ENCODE assay signal across 13 cellular contexts in the genomic region with DNA sequence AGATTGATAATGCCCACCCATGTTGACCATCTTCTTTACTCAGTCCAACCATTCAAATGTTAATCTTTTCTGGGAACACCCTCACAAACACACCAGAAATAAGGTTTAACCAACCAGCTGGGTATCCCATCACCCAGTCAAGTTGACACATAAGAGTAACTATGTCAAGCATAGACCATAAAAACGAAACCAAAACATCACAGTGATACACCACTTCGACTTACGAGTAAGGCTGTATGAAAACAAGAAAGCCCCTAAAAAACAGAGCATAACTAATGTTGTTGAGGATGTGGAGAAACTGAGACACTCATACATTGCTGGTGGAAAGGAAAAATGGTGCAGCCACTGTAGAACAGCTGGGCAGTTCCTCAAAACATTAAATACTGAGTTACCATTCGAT. TPM values are rescaled to one million over a fixed set of nuclear protein-coding genes. Genes with fewer than 3 reads are reported as not detected.
DNase-seq lines count a peak whose midpoint lies in the region; ATAC-seq and TF ChIP-seq lines count a peak whose summit lies in the region.
"Had no signal": no experiment of that assay in that cellular context is flagged by ENCODE, and none has a peak within 500 bp of the region (broad histone marks: within the 10 kb centered on the region; RNA-seq: fewer than 3 reads in every experiment).

No MANE protein-coding gene starts in this region.

- H3K4me3 ChIP-seq in left ventricle myocardium inferior (peak overlapping the region; percentile 46), heart right ventricle (no peak overlapping the region)
- H3K4me3 ChIP-seq: gastrocnemius medialis had no signal

- peaks cover 0 to 2% of the 10 kb centered on the region in 2 donors for H3K9me3 Mint-ChIP-seq in stimulated activated naive CD8-positive, alpha-beta T cell treated with anti-CD3 and anti-CD28 coated beads, Interleukin-15, amount 100 ng/mL, for 72 hours

- H3K4me1 ChIP-seq in left ventricle myocardium inferior (peaks cover 13% of the 10 kb centered on the region), heart right ventricle (peaks cover 0 to 15% (median 3%) of the 10 kb centered on the region in 9 donors)
- H3K4me1 ChIP-seq: gastrocnemius medialis had no signal

- TF ChIP-seq CTCF in left ventricle myocardium inferior (IDR thresholded peaks at IDR 0.05; ENCODE audit: borderline replicate concordance) (no peak), heart right ventricle (IDR thresholded peaks at IDR 0.05) (no peak)

- no peaks in the 10 kb centered on the region for H3K27me3 Mint-ChIP-seq in stimulated activated naive CD8-positive, alpha-beta T cell treated with anti-CD3 and anti-CD28 coated beads, Interleukin-15, amount 100 ng/mL, for 72 hours

- peaks cover 50% of the 10 kb centered on the region for H3K4me1 Mint-ChIP-seq in stimulated activated naive CD8-positive, alpha-beta T cell treated with anti-CD3 and anti-CD28 coated beads, Interleukin-15, amount 100 ng/mL, for 72 hours

- intact Hi-C loops in left ventricle myocardium inferior (cut with micrococcal nuclease) (no loop called here), heart right ventricle (cut with DNase I) (loop anchor here in 2 of 10 donors (10.0 kb wide), 1 partner anchor 94 kb away; no protein-coding TSS in a partner anchor)

- no peak for ATAC-seq in heart right ventricle
- peak; percentile 62 for ATAC-seq in HG02588 (IDR thresholded peaks at IDR 0.05; ENCODE audit: unreplicated experiment)
- peak; percentile 41 for ATAC-seq in HG03575 (IDR thresholded peaks at IDR 0.05; ENCODE audit: extremely low read depth, insufficient number of reproducible peaks, low FRiP score, unreplicated experiment)
- ATAC-seq in stimulated activated naive CD8-positive, alpha-beta T cell treated with anti-CD3 and anti-CD28 coated beads, Interleukin-15, amount 100 ng/mL, for 72 hours = peak; percentile 74
- ATAC-seq: gastrocnemius medialis had no signal

- H3K27me3 ChIP-seq in left ventricle myocardium inferior (ENCODE audit: low read depth) (no peaks in the 10 kb centered on the region), heart right ventricle (no peaks in the 10 kb centered on the region)
- H3K27me3 ChIP-seq: gastrocnemius medialis had no signal

- no peaks in the 10 kb centered on the region for H3K36me3 ChIP-seq in left ventricle myocardium inferior
- H3K36me3 ChIP-seq in heart right ventricle = no peaks in the 10 kb centered on the region
- H3K36me3 ChIP-seq: gastrocnemius medialis had no signal

- peak overlapping the region; percentile 52 to 56 for H3K27ac Mint-ChIP-seq in stimulated activated naive CD8-positive, alpha-beta T cell treated with anti-CD3 and anti-CD28 coated beads, Interleukin-15, amount 100 ng/mL, for 72 hours
- H3K27ac Mint-ChIP-seq: mesothelial cell of epicardium had no signal

- WGBS in heart right ventricle, 2 donors = 95 to 97% methylated on average over 4 of the region's 4 CpGs

- H3K4me3 Mint-ChIP-seq in stimulated activated naive CD8-positive, alpha-beta T cell treated with anti-CD3 and anti-CD28 coated beads, Interleukin-15, amount 100 ng/mL, for 72 hours = peak overlapping the region; percentile 23 to 48
- H3K4me3 Mint-ChIP-seq: mesothelial cell of epicardium had no signal

- DNase-seq in left ventricle myocardium inferior (no peak), heart right ventricle (no peak), Ammon's horn (ENCODE audit: low spot score) (no peak), DMS 273 treated with DMSO at 0.1 percent for 48 hours (lab: John Stamatoyannopoulos, UW) (no peak), NCI-H2171 (lab: John Stamatoyannopoulos, UW) (no peak)
- DNase-seq in stimulated activated naive CD8-positive, alpha-beta T cell treated with anti-CD3 and anti-CD28 coated beads, Interleukin-15, amount 100 ng/mL, for 72 hours = no peak
- DNase-seq: activated CD4-positive, alpha-beta T cell treated with anti-CD3 and anti-CD28 coated beads, Interleukin-2, amount 50 U/mL, for 48 hours; AML-193; gastrocnemius medialis; small intestine had no signal

- H3K27ac ChIP-seq in left ventricle myocardium inferior (replicated peaks) (no peak overlapping the region), heart right ventricle (no peak overlapping the region)
- H3K27ac ChIP-seq: gastrocnemius medialis had no signal

- H3K9me3 ChIP-seq in left ventricle myocardium inferior (replicated peaks) (no peaks in the 10 kb centered on the region), heart right ventricle (no peaks in the 10 kb centered on the region)
- H3K9me3 ChIP-seq: gastrocnemius medialis had no signal

RNA-seq across cellular contexts. Expression of a gene that starts 57.4 kb away (rescaled TPM):
- total RNA-seq in left ventricle myocardium inferior = 61.4 TPM
- 10 to 100 TPM; 52.9 to 67.1 (median 59.2) TPM for total RNA-seq in heart right ventricle
- polyA plus RNA-seq in heart right ventricle = 10 to 100 TPM; 18.3 to 21.0 TPM

Comparison
In these comparisons a context has a peak if more than half of its experiments do, and no peak if none do; other contexts are left out.
1. ATAC-seq: peak in HG02588 (single experiment), HG03575 (single experiment) and stimulated activated naive CD8-positive, alpha-beta T cell treated with anti-CD3 and anti-CD28 coated beads, Interleukin-15, amount 100 ng/mL, for 72 hours (single experiment); none in heart right ventricle (0 of 8).